Comparison of ENCODE assay signal across 1 cellular context in the genomic region with DNA sequence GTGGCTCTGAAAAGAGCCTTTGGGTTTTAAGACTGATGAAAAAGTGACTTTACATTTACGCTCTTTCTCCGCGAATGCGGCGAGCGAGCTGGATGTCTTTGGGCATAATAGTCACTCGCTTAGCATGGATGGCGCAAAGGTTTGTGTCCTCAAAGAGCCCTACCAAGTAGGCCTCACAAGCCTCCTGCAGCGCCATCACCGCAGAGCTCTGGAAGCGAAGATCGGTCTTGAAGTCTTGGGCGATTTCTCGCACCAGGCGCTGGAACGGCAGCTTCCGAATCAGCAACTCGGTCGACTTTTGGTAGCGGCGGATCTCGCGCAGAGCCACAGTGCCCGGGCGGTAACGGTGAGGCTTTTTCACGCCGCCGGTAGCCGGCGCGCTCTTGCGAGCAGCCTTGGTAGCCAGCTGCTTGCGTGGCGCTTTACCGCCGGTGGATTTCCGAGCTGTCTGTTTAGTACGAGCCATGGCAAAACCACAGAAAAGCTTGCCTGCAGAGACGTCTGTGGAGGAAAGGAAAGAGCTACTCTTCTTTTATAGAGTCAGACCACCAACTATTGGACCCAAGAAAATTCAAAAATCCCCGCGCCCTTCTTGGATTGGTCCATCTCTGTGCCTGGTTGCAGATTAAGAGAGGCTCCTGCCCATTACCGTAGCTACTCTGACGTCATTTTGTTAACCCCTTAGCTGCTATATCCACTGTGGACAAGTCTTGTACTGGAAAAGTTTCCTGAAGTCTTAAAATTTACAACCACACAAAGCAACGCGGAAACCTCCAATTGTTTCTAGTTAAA.
A peak's percentile ranks its signal among the peaks of the same experiment; 100 is the strongest.
TF ChIP-seq lines count a peak whose summit lies in the region.

No MANE protein-coding gene starts in this region.

TF ChIP-seq in HepG2, 621 proteins besides CTCF, POLR2A, EP300 and RAD21 (continued from another document and continues in another):
- TF ChIP-seq, protein P1, sequence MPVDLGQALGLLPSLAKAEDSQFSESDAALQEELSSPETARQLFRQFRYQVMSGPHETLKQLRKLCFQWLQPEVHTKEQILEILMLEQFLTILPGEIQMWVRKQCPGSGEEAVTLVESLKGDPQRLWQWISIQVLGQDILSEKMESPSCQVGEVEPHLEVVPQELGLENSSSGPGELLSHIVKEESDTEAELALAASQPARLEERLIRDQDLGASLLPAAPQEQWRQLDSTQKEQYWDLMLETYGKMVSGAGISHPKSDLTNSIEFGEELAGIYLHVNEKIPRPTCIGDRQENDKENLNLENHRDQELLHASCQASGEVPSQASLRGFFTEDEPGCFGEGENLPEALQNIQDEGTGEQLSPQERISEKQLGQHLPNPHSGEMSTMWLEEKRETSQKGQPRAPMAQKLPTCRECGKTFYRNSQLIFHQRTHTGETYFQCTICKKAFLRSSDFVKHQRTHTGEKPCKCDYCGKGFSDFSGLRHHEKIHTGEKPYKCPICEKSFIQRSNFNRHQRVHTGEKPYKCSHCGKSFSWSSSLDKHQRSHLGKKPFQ (CRISPR knock-in tag; IDR thresholded peaks at IDR 0.05; ENCODE audit: insufficient replicate concordance), result peak; percentile 54
- peak; percentile 91 for TF ChIP-seq ZSCAN21 (CRISPR knock-in tag; IDR thresholded peaks at IDR 0.05; ENCODE audit: borderline replicate concordance)
- TF ChIP-seq ZBTB7A (CRISPR knock-in tag; IDR thresholded peaks at IDR 0.05), result peak; percentile 75
- no peak; the same call in 1 of the 2 replicates for TF ChIP-seq ZNF136 (CRISPR knock-in tag; IDR thresholded peaks at IDR 0.05; ENCODE audit: low read depth)
- peak; percentile 98 for TF ChIP-seq ZC3H13 (CRISPR knock-in tag; IDR thresholded peaks at IDR 0.05)
- TF ChIP-seq, protein P2, sequence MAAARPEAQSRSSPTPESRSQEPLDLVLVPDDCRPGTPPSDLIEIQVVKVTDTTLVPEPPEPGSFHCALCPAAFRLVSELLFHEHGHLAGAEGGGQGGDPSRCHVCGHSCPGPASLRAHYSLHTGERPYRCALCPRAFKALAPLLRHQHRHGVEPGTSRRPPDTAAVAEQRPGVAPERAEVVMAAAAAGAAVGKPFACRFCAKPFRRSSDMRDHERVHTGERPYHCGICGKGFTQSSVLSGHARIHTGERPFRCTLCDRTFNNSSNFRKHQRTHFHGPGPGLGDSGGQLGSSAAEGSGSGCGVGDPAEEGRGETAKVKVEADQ (CRISPR knock-in tag; IDR thresholded peaks at IDR 0.05; ENCODE audit: borderline replicate concordance), result 0 out of 2 replicates have a peak, but pooled peaks have one; percentile 60
- peak; percentile 87 for TF ChIP-seq GFI1 (CRISPR knock-in tag; IDR thresholded peaks at IDR 0.05; ENCODE audit: borderline replicate concordance)
- peak; percentile 89; the same call in 1 of the 2 replicates for TF ChIP-seq ZFYVE20 (CRISPR knock-in tag; IDR thresholded peaks at IDR 0.05; ENCODE audit: borderline replicate concordance, low read depth)
- TF ChIP-seq, protein P3, sequence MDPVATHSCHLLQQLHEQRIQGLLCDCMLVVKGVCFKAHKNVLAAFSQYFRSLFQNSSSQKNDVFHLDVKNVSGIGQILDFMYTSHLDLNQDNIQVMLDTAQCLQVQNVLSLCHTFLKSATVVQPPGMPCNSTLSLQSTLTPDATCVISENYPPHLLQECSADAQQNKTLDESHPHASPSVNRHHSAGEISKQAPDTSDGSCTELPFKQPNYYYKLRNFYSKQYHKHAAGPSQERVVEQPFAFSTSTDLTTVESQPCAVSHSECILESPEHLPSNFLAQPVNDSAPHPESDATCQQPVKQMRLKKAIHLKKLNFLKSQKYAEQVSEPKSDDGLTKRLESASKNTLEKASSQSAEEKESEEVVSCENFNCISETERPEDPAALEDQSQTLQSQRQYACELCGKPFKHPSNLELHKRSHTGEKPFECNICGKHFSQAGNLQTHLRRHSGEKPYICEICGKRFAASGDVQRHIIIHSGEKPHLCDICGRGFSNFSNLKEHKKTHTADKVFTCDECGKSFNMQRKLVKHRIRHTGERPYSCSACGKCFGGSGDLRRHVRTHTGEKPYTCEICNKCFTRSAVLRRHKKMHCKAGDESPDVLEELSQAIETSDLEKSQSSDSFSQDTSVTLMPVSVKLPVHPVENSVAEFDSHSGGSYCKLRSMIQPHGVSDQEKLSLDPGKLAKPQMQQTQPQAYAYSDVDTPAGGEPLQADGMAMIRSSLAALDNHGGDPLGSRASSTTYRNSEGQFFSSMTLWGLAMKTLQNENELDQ (CRISPR knock-in tag; IDR thresholded peaks at IDR 0.05; ENCODE audit: borderline replicate concordance), result peak; percentile 51; the same call in 1 of the 2 replicates
- no peak for TF ChIP-seq ZNF468 (CRISPR knock-in tag; IDR thresholded peaks at IDR 0.05)
- peak; percentile 71 for TF ChIP-seq KMT2B (CRISPR knock-in tag; IDR thresholded peaks at IDR 0.05)
- TF ChIP-seq, protein P4, sequence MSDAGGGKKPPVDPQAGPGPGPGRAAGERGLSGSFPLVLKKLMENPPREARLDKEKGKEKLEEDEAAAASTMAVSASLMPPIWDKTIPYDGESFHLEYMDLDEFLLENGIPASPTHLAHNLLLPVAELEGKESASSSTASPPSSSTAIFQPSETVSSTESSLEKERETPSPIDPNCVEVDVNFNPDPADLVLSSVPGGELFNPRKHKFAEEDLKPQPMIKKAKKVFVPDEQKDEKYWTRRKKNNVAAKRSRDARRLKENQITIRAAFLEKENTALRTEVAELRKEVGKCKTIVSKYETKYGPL (CRISPR knock-in tag; IDR thresholded peaks at IDR 0.05), result peak; percentile 77; the same call in 1 of the 2 replicates
- TF ChIP-seq ZNF672 (CRISPR knock-in tag; IDR thresholded peaks at IDR 0.05), result peak; percentile 70; the same call in 1 of the 2 replicates
- TF ChIP-seq, protein P5, sequence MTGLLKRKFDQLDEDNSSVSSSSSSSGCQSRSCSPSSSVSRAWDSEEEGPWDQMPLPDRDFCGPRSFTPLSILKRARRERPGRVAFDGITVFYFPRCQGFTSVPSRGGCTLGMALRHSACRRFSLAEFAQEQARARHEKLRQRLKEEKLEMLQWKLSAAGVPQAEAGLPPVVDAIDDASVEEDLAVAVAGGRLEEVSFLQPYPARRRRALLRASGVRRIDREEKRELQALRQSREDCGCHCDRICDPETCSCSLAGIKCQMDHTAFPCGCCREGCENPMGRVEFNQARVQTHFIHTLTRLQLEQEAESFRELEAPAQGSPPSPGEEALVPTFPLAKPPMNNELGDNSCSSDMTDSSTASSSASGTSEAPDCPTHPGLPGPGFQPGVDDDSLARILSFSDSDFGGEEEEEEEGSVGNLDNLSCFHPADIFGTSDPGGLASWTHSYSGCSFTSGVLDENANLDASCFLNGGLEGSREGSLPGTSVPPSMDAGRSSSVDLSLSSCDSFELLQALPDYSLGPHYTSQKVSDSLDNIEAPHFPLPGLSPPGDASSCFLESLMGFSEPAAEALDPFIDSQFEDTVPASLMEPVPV (CRISPR knock-in tag; IDR thresholded peaks at IDR 0.05), result peak; percentile 87; the same call in 1 of the 2 replicates
- TF ChIP-seq ZNF331 (CRISPR knock-in tag; IDR thresholded peaks at IDR 0.05), result peak; percentile 78
- peak; percentile 99 for TF ChIP-seq SIN3A (IDR thresholded peaks at IDR 0.05; ENCODE audit: borderline replicate concordance, low read depth, low read length)
- TF ChIP-seq ZNF749 (CRISPR knock-in tag; IDR thresholded peaks at IDR 0.05; ENCODE audit: borderline replicate concordance), result peak; percentile 92
- TF ChIP-seq PTBP1 (IDR thresholded peaks at IDR 0.05; ENCODE audit: low read depth, low read length, poor library complexity, severe bottlenecking), result peak; percentile 37
- peak; percentile 76; the same call in 1 of the 2 replicates for TF ChIP-seq MEIS2 (CRISPR knock-in tag; IDR thresholded peaks at IDR 0.05)
- TF ChIP-seq MEIS1 (CRISPR knock-in tag; IDR thresholded peaks at IDR 0.05; ENCODE audit: borderline replicate concordance), result 0 out of 2 replicates have a peak, but pooled peaks have one; percentile 19
- TF ChIP-seq HIVEP1 (CRISPR knock-in tag; IDR thresholded peaks at IDR 0.05), result peak; percentile 65; the same call in 1 of the 2 replicates
- peak; percentile 96 for TF ChIP-seq ZNF605 (CRISPR knock-in tag; IDR thresholded peaks at IDR 0.05)
- TF ChIP-seq CBFB (CRISPR knock-in tag; IDR thresholded peaks at IDR 0.05), result peak; percentile 87; the same call in 1 of the 2 replicates
- no peak for TF ChIP-seq ZNF383 (CRISPR knock-in tag; IDR thresholded peaks at IDR 0.05; ENCODE audit: borderline replicate concordance)
- TF ChIP-seq ATF1 (CRISPR knock-in tag; IDR thresholded peaks at IDR 0.05), result peak; percentile 95
- TF ChIP-seq CSRNP2 (CRISPR knock-in tag; conservative IDR thresholded peaks at IDR 0.05; ENCODE audit: low read depth), result 0 out of 2 replicates have a peak, but pooled peaks have one; percentile 19
- peak; percentile 88 for TF ChIP-seq SMYD3 (CRISPR knock-in tag; IDR thresholded peaks at IDR 0.05)
- peak; percentile 75; the same call in 1 of the 2 replicates for TF ChIP-seq KLF15 (CRISPR knock-in tag; IDR thresholded peaks at IDR 0.05; ENCODE audit: borderline replicate concordance)
- peak; percentile 61; the same call in 1 of the 2 replicates for TF ChIP-seq FOXK1 (CRISPR knock-in tag; IDR thresholded peaks at IDR 0.05; ENCODE audit: borderline replicate concordance, low read depth)
- TF ChIP-seq ZNF816 (CRISPR knock-in tag; IDR thresholded peaks at IDR 0.05; ENCODE audit: borderline replicate concordance), result peak; percentile 86; the same call in 1 of the 2 replicates
- peak; percentile 89 for TF ChIP-seq ZNF766 (CRISPR knock-in tag; IDR thresholded peaks at IDR 0.05; ENCODE audit: borderline replicate concordance)
- TF ChIP-seq, protein P6, sequence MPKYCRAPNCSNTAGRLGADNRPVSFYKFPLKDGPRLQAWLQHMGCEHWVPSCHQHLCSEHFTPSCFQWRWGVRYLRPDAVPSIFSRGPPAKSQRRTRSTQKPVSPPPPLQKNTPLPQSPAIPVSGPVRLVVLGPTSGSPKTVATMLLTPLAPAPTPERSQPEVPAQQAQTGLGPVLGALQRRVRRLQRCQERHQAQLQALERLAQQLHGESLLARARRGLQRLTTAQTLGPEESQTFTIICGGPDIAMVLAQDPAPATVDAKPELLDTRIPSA (CRISPR knock-in tag; IDR thresholded peaks at IDR 0.05; ENCODE audit: borderline replicate concordance), result no peak
- TF ChIP-seq CHD2 (IDR thresholded peaks at IDR 0.05; ENCODE audit: low read depth, low read length), result peak; percentile 59; the same call in 1 of the 2 replicates
- TF ChIP-seq ZNF34 (CRISPR knock-in tag; IDR thresholded peaks at IDR 0.05; ENCODE audit: borderline replicate concordance), result peak; percentile 95
- no peak for TF ChIP-seq MBNL3 (CRISPR knock-in tag; conservative IDR thresholded peaks at IDR 0.05)
- peak; percentile 55; the same call in 1 of the 2 replicates for TF ChIP-seq THAP9 (CRISPR knock-in tag; IDR thresholded peaks at IDR 0.05; ENCODE audit: borderline replicate concordance)
- 0 out of 2 replicates have a peak, but pooled peaks have one; percentile 35 for TF ChIP-seq THAP11 (CRISPR knock-in tag; IDR thresholded peaks at IDR 0.05)
- TF ChIP-seq PREB (CRISPR knock-in tag; IDR thresholded peaks at IDR 0.05), result peak; percentile 57; the same call in 1 of the 2 replicates
- TF ChIP-seq, protein P7, sequence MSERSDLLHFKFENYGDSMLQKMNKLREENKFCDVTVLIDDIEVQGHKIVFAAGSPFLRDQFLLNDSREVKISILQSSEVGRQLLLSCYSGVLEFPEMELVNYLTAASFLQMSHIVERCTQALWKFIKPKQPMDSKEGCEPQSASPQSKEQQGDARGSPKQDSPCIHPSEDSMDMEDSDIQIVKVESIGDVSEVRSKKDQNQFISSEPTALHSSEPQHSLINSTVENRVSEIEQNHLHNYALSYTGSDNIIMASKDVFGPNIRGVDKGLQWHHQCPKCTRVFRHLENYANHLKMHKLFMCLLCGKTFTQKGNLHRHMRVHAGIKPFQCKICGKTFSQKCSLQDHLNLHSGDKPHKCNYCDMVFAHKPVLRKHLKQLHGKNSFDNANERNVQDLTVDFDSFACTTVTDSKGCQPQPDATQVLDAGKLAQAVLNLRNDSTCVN (CRISPR knock-in tag; IDR thresholded peaks at IDR 0.05; ENCODE audit: borderline replicate concordance), result peak; percentile 65; the same call in 1 of the 2 replicates
- no peak for TF ChIP-seq ZBTB1 (CRISPR knock-in tag; IDR thresholded peaks at IDR 0.05; ENCODE audit: borderline replicate concordance)
- 0 out of 2 replicates have a peak, but pooled peaks have one; percentile 21 for TF ChIP-seq ZNF557 (CRISPR knock-in tag; IDR thresholded peaks at IDR 0.05)
